26 cellular contexts compared by ENCODE assay signal in genomic region chr12:106481246-106481645, GRCh38.
"Had no signal": no experiment of that assay in that cellular context is flagged by ENCODE, and none has a peak within 500 bp of the region (broad histone marks: within the 10 kb centered on the region; RNA-seq: fewer than 3 reads in every experiment).

No MANE protein-coding gene starts in this region.

- H3K36me3 Mint-ChIP-seq: natural killer cell treated with Interleukin-12 subunit alpha and Interleukin-12 subunit beta and Interleukin-15 and Interleukin-18, amount 100 ng/mL, for 72 hours had no signal

- H3K4me3 ChIP-seq: left lung, lower lobe of right lung, pancreas, prostate gland, right atrium auricular region, right lobe of liver, smooth muscle cell, stomach, testis, thyroid gland, transverse colon, upper lobe of left lung, vagina had no signal

- DNase-seq: hippocampal formation; immature natural killer cell; kidney; left colon; left lung; lower lobe of right lung; mesendoderm; naive B cell; pancreas; posterior cingulate gyrus; right lobe of liver; stimulated activated CD4-positive, alpha-beta T cell treated with anti-CD3 and anti-CD28 coated beads, Interleukin-2, amount 100 ng/mL, for 24 hours; stimulated activated CD4-positive, alpha-beta T cell treated with anti-CD3 and anti-CD28 coated beads, Interleukin-4, amount 100 ng/mL, for 1 hour; stimulated activated naive B cell treated with anti-CD40 and anti-IgM and Interleukin-4, amounts not matched to agents 10 μg/mL and 1 μg/mL and 100 μg/mL, for 72 hours; stimulated activated naive CD8-positive, alpha-beta T cell treated with anti-CD3 and anti-CD28 coated beads, Interleukin-15, Interleukin-2, amounts not matched to agents 100 U/mL and 50 U/mL, for 24 hours; stomach; testis; thyroid gland; transverse colon; upper lobe of left lung had no signal

- H3K27me3 Mint-ChIP-seq: naive B cell; natural killer cell treated with Interleukin-12 subunit alpha and Interleukin-12 subunit beta and Interleukin-15 and Interleukin-18, amount 100 ng/mL, for 72 hours; stimulated activated naive B cell treated with anti-CD40 and anti-IgM and Interleukin-4, amounts not matched to agents 10 μg/mL and 1 μg/mL and 100 μg/mL, for 72 hours had no signal

- H3K27me3 ChIP-seq: left lung, pancreas, right atrium auricular region, right lobe of liver, stomach, testis, thyroid gland, transverse colon, upper lobe of left lung, vagina had no signal

- ATAC-seq: left colon; left lung; lower lobe of right lung; natural killer cell treated with Interleukin-12 subunit alpha and Interleukin-12 subunit beta and Interleukin-15 and Interleukin-18, amount 100 ng/mL, for 72 hours; pancreas; right lobe of liver; stimulated activated naive B cell treated with anti-CD40 and anti-IgM and Interleukin-4, amounts not matched to agents 10 μg/mL and 1 μg/mL and 100 μg/mL, for 72 hours; stimulated activated naive CD8-positive, alpha-beta T cell treated with anti-CD3 and anti-CD28 coated beads, Interleukin-15, Interleukin-2, amounts not matched to agents 100 U/mL and 50 U/mL, for 24 hours had no signal

- H3K36me3 ChIP-seq: lower lobe of right lung, pancreas, prostate gland, right atrium auricular region, right lobe of liver, thyroid gland, transverse colon, vagina had no signal

- H3K4me1 Mint-ChIP-seq: mesothelial cell of epicardium; naive B cell; stimulated activated naive B cell treated with anti-CD40 and anti-IgM and Interleukin-4, amounts not matched to agents 10 μg/mL and 1 μg/mL and 100 μg/mL, for 72 hours had no signal

- H3K9me3 ChIP-seq: left lung, lower lobe of right lung, pancreas, prostate gland, right atrium auricular region, right lobe of liver, stomach, testis, thyroid gland, transverse colon, upper lobe of left lung, vagina had no signal

- H3K4me1 ChIP-seq: left lung, lower lobe of right lung, pancreas, prostate gland, right atrium auricular region, right lobe of liver, stomach, testis, thyroid gland, transverse colon, upper lobe of left lung, vagina had no signal

- H3K27ac ChIP-seq: left lung, lower lobe of right lung, pancreas, prostate gland, right atrium auricular region, right lobe of liver, stomach, testis, thyroid gland, transverse colon, upper lobe of left lung, vagina had no signal

- H3K4me3 Mint-ChIP-seq: immature natural killer cell; mesothelial cell of epicardium; naive B cell; natural killer cell treated with Interleukin-12 subunit alpha and Interleukin-12 subunit beta and Interleukin-15 and Interleukin-18, amount 100 ng/mL, for 72 hours; stimulated activated naive B cell treated with anti-CD40 and anti-IgM and Interleukin-4, amounts not matched to agents 10 μg/mL and 1 μg/mL and 100 μg/mL, for 72 hours had no signal

- H3K9me3 Mint-ChIP-seq: immature natural killer cell; natural killer cell treated with Interleukin-12 subunit alpha and Interleukin-12 subunit beta and Interleukin-15 and Interleukin-18, amount 100 ng/mL, for 72 hours had no signal

- H3K27ac Mint-ChIP-seq: immature natural killer cell; mesothelial cell of epicardium; natural killer cell treated with Interleukin-12 subunit alpha and Interleukin-12 subunit beta and Interleukin-15 and Interleukin-18, amount 100 ng/mL, for 72 hours; stimulated activated naive B cell treated with anti-CD40 and anti-IgM and Interleukin-4, amounts not matched to agents 10 μg/mL and 1 μg/mL and 100 μg/mL, for 72 hours had no signal
